ENCODE assay signal across 10 cellular contexts in the genomic region with DNA sequence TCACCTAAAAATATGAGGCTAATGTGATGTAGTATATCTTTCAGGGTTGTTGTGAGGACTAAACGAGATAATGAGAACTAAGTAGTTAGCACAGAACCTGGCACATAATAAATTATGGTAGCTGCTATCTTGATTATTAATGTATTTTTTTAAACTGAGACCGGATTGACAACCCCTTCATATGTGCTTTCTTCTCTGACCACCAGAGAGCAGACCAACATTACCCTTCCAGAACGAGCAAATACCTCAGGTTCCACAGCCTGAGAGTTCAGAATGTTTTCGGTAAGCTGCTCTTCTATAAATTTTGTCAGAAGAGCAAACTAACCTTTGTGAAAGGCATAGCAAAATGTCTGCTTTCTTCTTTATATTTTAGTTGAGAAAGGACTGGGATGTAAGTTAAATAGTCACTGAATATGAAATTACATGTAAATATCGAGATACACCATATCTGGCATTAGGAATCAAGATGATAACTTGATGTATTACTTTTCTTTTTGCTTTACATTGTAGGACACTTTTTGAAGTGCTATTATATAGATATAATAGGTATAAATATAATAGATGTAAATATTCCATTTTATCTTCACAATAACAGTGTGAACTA. TPM values are rescaled to one million over a fixed set of nuclear protein-coding genes. Genes with fewer than 3 reads are reported as not detected.
A peak's percentile ranks its signal among the peaks of the same experiment; 100 is the strongest.
DNase-seq lines count a peak whose midpoint lies in the region; ATAC-seq, FAIRE-seq and TF ChIP-seq lines count a peak whose summit lies in the region.
"Had no signal": no experiment of that assay in that cellular context is flagged by ENCODE, and none has a peak within 500 bp of the region (broad histone marks: within the 10 kb centered on the region; RNA-seq: fewer than 3 reads in every experiment).

No MANE protein-coding gene starts in this region.

- no peaks in the 10 kb centered on the region for H3K4me1 ChIP-seq in H1 (replicated peaks in 1 of 4; ENCODE audit: control insufficient read depth in 3 of 4, insufficient read depth in 4 of 4, low read length in 3 of 4)

- no peak for TF ChIP-seq POLR2A in H1 (IDR thresholded peaks at IDR 0.05; ENCODE audit: control extremely low read depth in 1 of 2, low read depth in 2 of 2, low read length in 2 of 2)

- H2BK120ac ChIP-seq in H1 (replicated peaks; ENCODE audit: low read depth, low read length) = no peak overlapping the region

- no peak for FAIRE-seq in H1 (lab: Jason Lieb, UNC)

- H3K4ac ChIP-seq in H1 (replicated peaks; ENCODE audit: insufficient read length, low read depth, low read length) = no peak overlapping the region

- CTCF ChIA-PET in AG04449 (lab: Yijun Ruan, JAX) = interaction anchor here (0.7 to 9.5 kb wide), 21 partner anchors 9 to 641 kb away, joined by 3 to 130 read pairs (median 4); a partner anchor contains a TSS
- CTCF ChIA-PET in H1 (lab: Charles Lee; ENCODE audit: partially characterized antibody) = interaction anchor here (0.7 to 10.0 kb wide), 26 partner anchors 11 to 339 kb away, joined by 3 to 108 read pairs (median 6); a partner anchor contains a TSS

- no peak overlapping the region for H3K9ac ChIP-seq in H1 (replicated peaks in 1 of 4; ENCODE audit: extremely low read depth in 1 of 4, low read depth in 3 of 4, low read length in 3 of 4)

- H3K18ac ChIP-seq in H1 (ENCODE audit: extremely low read depth, low read length) = no peak overlapping the region

- POLR2A ChIA-PET in AG04449 (lab: Yijun Ruan, JAX) = interaction anchor here (1.0 kb wide), 1 partner anchor 14 kb away, joined by 3 read pairs; no protein-coding TSS in a partner anchor
- POLR2A ChIA-PET in H1 (lab: Charles Lee; ENCODE audit: partially characterized antibody) = interaction anchor here (0.7 kb wide), 1 partner anchor 14 kb away, joined by 4 read pairs; a partner anchor contains a TSS

- H2AK5ac ChIP-seq in H1 (ENCODE audit: low read depth, low read length) = no peak overlapping the region

- TF ChIP-seq CTCF in AG04449 (IDR thresholded peaks at IDR 0.05; ENCODE audit: insufficient read depth, low read length, missing control alignments) = peak; percentile 50
- TF ChIP-seq CTCF in H1 (IDR thresholded peaks at IDR 0.05; ENCODE audit: control extremely low read depth in 1 of 3, insufficient read depth in 1 of 3, low read depth in 1 of 3, low read length in 3 of 3) = peak in 2 of 3 experiments; percentile 70 to 73; a peak in 3 of 4 replicates
- TF ChIP-seq CTCF in nephron (IDR thresholded peaks at IDR 0.05; ENCODE audit: unreplicated experiment in 3 of 3) = peak; percentile 48 to 67 (median 56)

- no peaks in the 10 kb centered on the region for H3K9me3 Mint-ChIP-seq in nephron
- H3K9me3 Mint-ChIP-seq: IgD-negative memory B cell had no signal

- no peak overlapping the region for H4K5ac ChIP-seq in H1 (ENCODE audit: insufficient read length, low read depth, low read length)

- no peaks in the 10 kb centered on the region for H3K36me3 Mint-ChIP-seq in nephron (ENCODE audit: low read depth)
- H3K36me3 Mint-ChIP-seq: IgD-negative memory B cell had no signal

- no peaks in the 10 kb centered on the region for H3K79me1 ChIP-seq in H1 (ENCODE audit: low read depth, low read length)

- H2BK12ac ChIP-seq in H1 (ENCODE audit: low read depth, low read length) = no peak overlapping the region

- no peaks in the 10 kb centered on the region for H3K23me2 ChIP-seq in H1 (ENCODE audit: low read depth, low read length)

- ATAC-seq in GM21423 (IDR thresholded peaks at IDR 0.05; ENCODE audit: unreplicated experiment) = no peak
- no peak for ATAC-seq in GM18498 (IDR thresholded peaks at IDR 0.05; ENCODE audit: unreplicated experiment)

- H3K4me3 Mint-ChIP-seq in nephron = no peak overlapping the region
- H3K4me3 Mint-ChIP-seq: IgD-negative memory B cell had no signal

- peak; percentile 89 to 92 for TF ChIP-seq RAD21 in H1 (IDR thresholded peaks at IDR 0.05 in 1 of 2, conservative IDR thresholded peaks at IDR 0.05 in 1 of 2; ENCODE audit: low read depth in 2 of 2, low read length in 2 of 2)

- no peaks in the 10 kb centered on the region for H3K9me3 ChIP-seq in H1 (ENCODE audit: insufficient read depth in 2 of 2, low read depth in 1 of 2, low read length in 1 of 2)
- H3K9me3 ChIP-seq: neutrophil had no signal

- H3K79me2 ChIP-seq in H1 (ENCODE audit: control insufficient read depth in 1 of 2, insufficient read depth in 2 of 2, low read length in 2 of 2) = no peaks in the 10 kb centered on the region

- no peaks in the 10 kb centered on the region for H4K20me1 ChIP-seq in H1 (replicated peaks in 1 of 2; ENCODE audit: control insufficient read depth in 1 of 2, insufficient read depth in 2 of 2, low read length in 2 of 2)

- H2BK20ac ChIP-seq in H1 (ENCODE audit: low read length) = no peak overlapping the region

- DNase-seq in AG04449 (ENCODE audit: low read depth, low spot score) (no peak), DMS53 treated with DMSO at 0.1 percent for 48 hours (lab: John Stamatoyannopoulos, UW; ENCODE audit: unreplicated experiment) (peak; percentile 70), HT-29 (ENCODE audit: low spot score) (peak; percentile 66), SKM-1 (lab: John Stamatoyannopoulos, UW; ENCODE audit: unreplicated experiment) (peak; percentile 22), H1 (ENCODE audit: low read depth in 1 of 2, low spot score in 2 of 2) (no peak)

- TF ChIP-seq EP300 in H1 (IDR thresholded peaks at IDR 0.05; ENCODE audit: borderline replicate concordance in 1 of 2, low read depth in 2 of 2, low read length in 2 of 2) = no peak

- no peak overlapping the region for H3K27ac ChIP-seq in H1 (ENCODE audit: low read depth, low read length)
- H3K27ac ChIP-seq: neutrophil had no signal

- H3K27ac Mint-ChIP-seq in nephron = no peak overlapping the region

- no peak overlapping the region for H4K91ac ChIP-seq in H1 (replicated peaks; ENCODE audit: insufficient read length, low read length)

- 53% methylated on average over 5 of the region's 5 CpGs; no CpG with 5 or more reads in 1 of the 2 experiments for WGBS in H1 (ENCODE audit: extremely low coverage in 1 of 2, insufficient coverage in 1 of 2, insufficient read length in 1 of 2, insufficient replicate concordance in 2 of 2, low coverage in 1 of 2, low lambda C conversion rate in 2 of 2, missing lambda C conversion rate in 1 of 2), 2 experiments

- no peaks in the 10 kb centered on the region for H3K27me3 ChIP-seq in H1 (replicated peaks in 1 of 4; ENCODE audit: control insufficient read depth in 3 of 4, extremely low read depth in 1 of 4, insufficient read depth in 3 of 4, low read length in 3 of 4)
- H3K27me3 ChIP-seq: neutrophil had no signal

- H3K23ac ChIP-seq in H1 (ENCODE audit: insufficient read length) = no peak overlapping the region

- H3K56ac ChIP-seq in H1 (replicated peaks; ENCODE audit: insufficient read length, low read depth, low read length) = no peak overlapping the region

- H3K4me1 Mint-ChIP-seq in nephron = no peaks in the 10 kb centered on the region

- peaks cover 16% of the 10 kb centered on the region for H3K27me3 Mint-ChIP-seq in nephron (ENCODE audit: low read depth)

- no peak overlapping the region for H2BK5ac ChIP-seq in H1 (ENCODE audit: low read depth, low read length)

- no peaks in the 10 kb centered on the region for H3K36me3 ChIP-seq in H1 (ENCODE audit: control insufficient read depth in 2 of 4, insufficient read depth in 4 of 4, low read length in 3 of 4)
- H3K36me3 ChIP-seq: neutrophil had no signal

- no peak overlapping the region for H2AFZ ChIP-seq in H1 (ENCODE audit: low read length)

- H4K8ac ChIP-seq in H1 (ENCODE audit: extremely low read depth, insufficient read depth, low read length) = no peak overlapping the region

- H3K4me2 ChIP-seq in H1 (ENCODE audit: insufficient read depth in 1 of 2, low read depth in 2 of 2, low read length in 2 of 2) = no peak overlapping the region

- no peak overlapping the region for H3K4me3 ChIP-seq in AG04449 (ENCODE audit: low read depth, low read length)
- H3K4me3 ChIP-seq in H1 (ENCODE audit: extremely low read depth in 1 of 4, insufficient read depth in 2 of 4, low read depth in 3 of 4, low read length in 4 of 4) = no peak overlapping the region

- H2BK15ac ChIP-seq in H1 (ENCODE audit: low read length) = no peak overlapping the region

- no peak overlapping the region for H3K14ac ChIP-seq in H1 (ENCODE audit: insufficient read length)

TF ChIP-seq in H1, 55 proteins besides CTCF, POLR2A, EP300 and RAD21 (continues in another document):
- TF ChIP-seq FOSL1 (IDR thresholded peaks at IDR 0.05; ENCODE audit: insufficient read depth, low read depth, low read length) = no peak
- TF ChIP-seq CEBPB (IDR thresholded peaks at IDR 0.05; ENCODE audit: low read depth, low read length) = no peak
- TF ChIP-seq SIN3A (conservative IDR thresholded peaks at IDR 0.05 in 1 of 2, IDR thresholded peaks at IDR 0.05 in 1 of 2; ENCODE audit: low read depth in 1 of 2, low read length in 2 of 2) = no peak
- TF ChIP-seq KDM4A (IDR thresholded peaks at IDR 0.05; ENCODE audit: low read depth, low read length, severe bottlenecking) = no peak
- no peak for TF ChIP-seq CTBP2 (IDR thresholded peaks at IDR 0.05; ENCODE audit: borderline replicate concordance, insufficient read depth, insufficient read length, low read length)
- no peak for TF ChIP-seq YY1 (IDR thresholded peaks at IDR 0.05; ENCODE audit: low read depth, low read length)
- no peak for TF ChIP-seq KDM1A (IDR thresholded peaks at IDR 0.05; ENCODE audit: borderline replicate concordance, low read length)

RNA-seq across cellular contexts. Expression of a gene that starts 13.6 kb away (rescaled TPM):
- 7.1 and 8.0 TPM in 2 replicates for total RNA-seq in HT-29 (2014; rRNA removed; shearing (Covaris generic))
- 15.3 and 17.4 TPM in 2 replicates for total RNA-seq in H1 (2021; fragmentation: NEBNext Ultra II Directional; extraction: Animal tissue kit (Norgen Biotek cat#: 25700))
- 5.6 and 9.7 TPM in 2 replicates for polyA plus RNA-seq in H1 (2011; rRNA removed)
- 16.0 TPM for polyA plus RNA-seq in H1 (2011; cell fraction: cytosol; rRNA removed)
- 3.0 TPM for polyA plus RNA-seq in H1 (2011; cell fraction: nucleus; rRNA removed)
- polyA plus RNA-seq in H1 (2012, experiment 1 of 2) = 10.6 to 15.1 TPM (median 12.4 TPM) in 4 replicates
- 3.0 TPM for polyA plus RNA-seq in H1 (2012, experiment 2 of 2)
- 12.6 TPM for polyA plus RNA-seq in H1 (2013, experiment 1 of 2)
- polyA plus RNA-seq in H1 (2013, experiment 2 of 2) = 12.1 TPM
- polyA minus RNA-seq in H1 (2011; rRNA and poly(A)+ RNA removed) = 7.5 and 8.9 TPM in 2 replicates
- polyA minus RNA-seq in H1 (2011; cell fraction: cytosol; rRNA and poly(A)+ RNA removed) = 3.4 TPM
- 5.4 TPM for polyA minus RNA-seq in H1 (2011; cell fraction: nucleus; rRNA and poly(A)+ RNA removed)

Comparison
In these comparisons a context has a peak if more than half of its experiments do, and no peak if none do; other contexts are left out.
1. DNase-seq: peak in DMS53 treated with DMSO at 0.1 percent for 48 hours (single experiment), HT-29 (single experiment) and SKM-1 (single experiment); none in AG04449 (single experiment) and H1 (0 of 2).
2. Peak in every context shown above with its lines, with median percentiles within 50 percentile points of each other: CTCF ChIP-seq.